1 cellular context compared by ENCODE assay signal in the genomic region with DNA sequence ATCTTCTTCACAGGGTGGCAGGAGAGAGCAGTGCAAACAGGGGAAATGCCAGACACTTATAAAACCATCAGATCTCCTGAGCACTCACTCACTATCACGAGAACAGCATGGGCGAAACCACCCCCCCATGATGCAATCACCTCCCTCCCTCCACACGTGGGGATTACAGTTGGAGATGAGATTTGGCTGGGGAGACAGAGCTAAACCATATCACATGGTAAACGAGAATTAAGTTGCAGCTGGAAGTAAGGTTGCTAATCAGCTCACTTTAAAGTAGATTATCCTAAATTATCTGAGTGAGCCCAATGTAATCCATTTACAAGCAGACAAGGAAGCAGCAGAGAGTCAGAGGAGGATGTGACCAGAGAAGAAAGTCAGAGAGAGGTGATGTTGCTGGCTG.
TF ChIP-seq lines count a peak whose summit lies in the region.

No MANE protein-coding gene starts in this region.

TF ChIP-seq in IMR-90, 13 proteins besides CTCF, POLR2A, EP300 and RAD21:
- TF ChIP-seq MAFK (IDR thresholded peaks at IDR 0.05; ENCODE audit: low read depth, low read length) (no peak), MXI1 (IDR thresholded peaks at IDR 0.05; ENCODE audit: borderline replicate concordance, low read depth, low read length) (no peak), SMC3 (IDR thresholded peaks at IDR 0.05; ENCODE audit: low read depth, low read length) (no peak), BHLHE40 (IDR thresholded peaks at IDR 0.05; ENCODE audit: low read depth, low read length) (no peak), MAZ (IDR thresholded peaks at IDR 0.05; ENCODE audit: borderline replicate concordance, low read depth, low read length) (no peak), CEBPB (IDR thresholded peaks at IDR 0.05; ENCODE audit: low read depth, low read length) (peak; percentile 61), NFE2L2 (IDR thresholded peaks at IDR 0.05; ENCODE audit: low read depth, low read length) (no peak)
- TF ChIP-seq, protein P1, sequence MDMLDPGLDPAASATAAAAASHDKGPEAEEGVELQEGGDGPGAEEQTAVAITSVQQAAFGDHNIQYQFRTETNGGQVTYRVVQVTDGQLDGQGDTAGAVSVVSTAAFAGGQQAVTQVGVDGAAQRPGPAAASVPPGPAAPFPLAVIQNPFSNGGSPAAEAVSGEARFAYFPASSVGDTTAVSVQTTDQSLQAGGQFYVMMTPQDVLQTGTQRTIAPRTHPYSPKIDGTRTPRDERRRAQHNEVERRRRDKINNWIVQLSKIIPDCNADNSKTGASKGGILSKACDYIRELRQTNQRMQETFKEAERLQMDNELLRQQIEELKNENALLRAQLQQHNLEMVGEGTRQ (IDR thresholded peaks at IDR 0.05; ENCODE audit: low read depth, low read length): no peak
TF ChIP-seq in IMR-90: peak in this region for 1.
